ENCODE assay signal across 2 cellular contexts in genomic region chr6:105482227-105482839, GRCh38.
TF ChIP-seq lines count a peak whose summit lies in the region.

No MANE protein-coding gene starts in this region.

TF ChIP-seq in GM12878, 131 proteins besides CTCF, POLR2A, EP300 and RAD21 (continued from another document and continues in another):
- TF ChIP-seq REST (IDR thresholded peaks at IDR 0.05; ENCODE audit: low read depth, low read length) (no peak), POLR2AphosphoS5 (IDR thresholded peaks at IDR 0.05; ENCODE audit: low read length) (no peak), BMI1 (IDR thresholded peaks at IDR 0.05; ENCODE audit: borderline replicate concordance) (0 out of 2 replicates have a peak, but pooled peaks have one; percentile 27), RELB (IDR thresholded peaks at IDR 0.05; ENCODE audit: low read depth) (peak; percentile 71), RUNX3 (IDR thresholded peaks at IDR 0.05; ENCODE audit: low read length) (peak; percentile 86), CBFB (IDR thresholded peaks at IDR 0.05; ENCODE audit: low read depth) (peak; percentile 24; the same call in 1 of the 2 replicates), SMC3 (IDR thresholded peaks at IDR 0.05; ENCODE audit: borderline replicate concordance, low read length) (no peak), IKZF2 (IDR thresholded peaks at IDR 0.05) (peak in 1 of 2 experiments; percentile 69; a peak in 2 of 4 replicates), ZBTB4 (CRISPR knock-in tag; IDR thresholded peaks at IDR 0.05) (no peak), PBX3 (IDR thresholded peaks at IDR 0.05; ENCODE audit: insufficient replicate concordance, low read depth, low read length) (no peak), NFIC (IDR thresholded peaks at IDR 0.05; ENCODE audit: low read depth, low read length) (peak; percentile 70; the same call in 1 of the 2 replicates), CHD1 (IDR thresholded peaks at IDR 0.05; ENCODE audit: low read depth, low read length) (no peak), ATF2 (IDR thresholded peaks at IDR 0.05; ENCODE audit: low read length) (no peak)

TF ChIP-seq in WTC11, 78 proteins besides CTCF, POLR2A, EP300 and RAD21 (continued from another document):
- TF ChIP-seq AFF4 (CRISPR knock-in tag; IDR thresholded peaks at IDR 0.05; ENCODE audit: borderline replicate concordance) (no peak), GABPB1 (CRISPR knock-in tag; IDR thresholded peaks at IDR 0.05) (no peak), GTF2I (CRISPR knock-in tag; conservative IDR thresholded peaks at IDR 0.05) (no peak), ATF2 (CRISPR knock-in tag; IDR thresholded peaks at IDR 0.05; ENCODE audit: borderline replicate concordance, low read depth) (no peak), USF2 (CRISPR knock-in tag; IDR thresholded peaks at IDR 0.05) (no peak), TCF7 (CRISPR knock-in tag; IDR thresholded peaks at IDR 0.05; ENCODE audit: low read depth) (no peak), ZSCAN18 (CRISPR knock-in tag; IDR thresholded peaks at IDR 0.05) (no peak), FOXK1 (CRISPR knock-in tag; IDR thresholded peaks at IDR 0.05) (no peak), ZNF219 (CRISPR knock-in tag; IDR thresholded peaks at IDR 0.05; ENCODE audit: borderline replicate concordance) (no peak), USF1 (CRISPR knock-in tag; IDR thresholded peaks at IDR 0.05) (no peak)
